In the genomic region with DNA sequence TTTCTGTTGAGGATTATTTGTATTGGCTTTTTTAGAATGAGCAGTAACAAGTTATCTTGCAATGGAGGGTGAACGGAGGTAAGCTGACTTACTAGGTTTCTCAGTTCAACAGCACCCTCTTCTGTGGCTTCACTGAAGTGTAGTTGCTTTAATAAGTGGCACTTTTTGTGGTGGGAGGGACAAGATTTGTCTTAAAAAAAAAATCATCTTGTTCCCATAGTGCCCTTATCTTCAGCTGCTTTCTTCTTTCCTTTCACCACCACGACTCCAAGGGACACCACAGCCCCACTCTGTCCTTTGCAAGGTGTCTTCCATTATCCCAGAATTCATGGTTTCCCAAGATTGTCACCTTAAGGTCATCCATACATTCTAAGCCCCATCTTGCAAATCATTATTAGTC, we compare ENCODE assay signal across 8 cellular contexts.
A peak's percentile ranks its signal among the peaks of the same experiment; 100 is the strongest.
DNase-seq lines count a peak whose midpoint lies in the region; ATAC-seq and TF ChIP-seq lines count a peak whose summit lies in the region.

No MANE protein-coding gene starts in this region.

- no peak overlapping the region for H3K4me3 ChIP-seq in ACC112 (ENCODE audit: low read depth, low read length)

- peak; percentile 35 for DNase-seq in GM04504 (ENCODE audit: low read depth)
- DNase-seq in NCI-H1436 (lab: John Stamatoyannopoulos, UW): peak; percentile 64
- DNase-seq in SW480 (ENCODE audit: low spot score): peak; percentile 58
- peak; percentile 16 to 52 for DNase-seq in foreskin keratinocyte
- DNase-seq in putamen (ENCODE audit: low spot score): peak; percentile 60
- no peak for DNase-seq in NK-92 treated with Interleukin-12 subunit alpha and Interleukin-12 subunit beta, amount 100 ng/mL, for 24 hours (lab: John Stamatoyannopoulos, UW)

- H3K27me3 ChIP-seq in ACC112 (ENCODE audit: insufficient read depth, low read length) (no peaks in the 10 kb centered on the region), foreskin keratinocyte (no peaks in the 10 kb centered on the region)

- peak overlapping the region; percentile 61 for H2AFZ ChIP-seq in ACC112 (ENCODE audit: low read length, unreplicated experiment)

- H3K79me2 ChIP-seq in ACC112 (ENCODE audit: control insufficient read depth, insufficient read depth, low read length, unreplicated experiment): no peaks in the 10 kb centered on the region

- H3K36me3 ChIP-seq in ACC112 (ENCODE audit: insufficient read depth, low read length): 0 out of 2 replicates have a peak, but pooled peaks cover 2% of the 10 kb centered on the region

- no peaks in the 10 kb centered on the region for H3K4me1 ChIP-seq in ACC112 (ENCODE audit: control insufficient read depth, insufficient read depth, low read length, unreplicated experiment)
- H3K4me1 ChIP-seq in foreskin keratinocyte: no peaks in the 10 kb centered on the region

- ATAC-seq in HG02610 (IDR thresholded peaks at IDR 0.05; ENCODE audit: unreplicated experiment) (peak; percentile 68), foreskin keratinocyte (peak; percentile 75)

- TF ChIP-seq CTCF in foreskin keratinocyte (conservative IDR thresholded peaks at IDR 0.05): peak; percentile 80

- no peak overlapping the region for H3K27ac ChIP-seq in ACC112 (ENCODE audit: low read depth, low read length)
- H3K27ac ChIP-seq in foreskin keratinocyte: no peak overlapping the region
